Comparison of ENCODE assay signal across 9 cellular contexts in the genomic region with DNA sequence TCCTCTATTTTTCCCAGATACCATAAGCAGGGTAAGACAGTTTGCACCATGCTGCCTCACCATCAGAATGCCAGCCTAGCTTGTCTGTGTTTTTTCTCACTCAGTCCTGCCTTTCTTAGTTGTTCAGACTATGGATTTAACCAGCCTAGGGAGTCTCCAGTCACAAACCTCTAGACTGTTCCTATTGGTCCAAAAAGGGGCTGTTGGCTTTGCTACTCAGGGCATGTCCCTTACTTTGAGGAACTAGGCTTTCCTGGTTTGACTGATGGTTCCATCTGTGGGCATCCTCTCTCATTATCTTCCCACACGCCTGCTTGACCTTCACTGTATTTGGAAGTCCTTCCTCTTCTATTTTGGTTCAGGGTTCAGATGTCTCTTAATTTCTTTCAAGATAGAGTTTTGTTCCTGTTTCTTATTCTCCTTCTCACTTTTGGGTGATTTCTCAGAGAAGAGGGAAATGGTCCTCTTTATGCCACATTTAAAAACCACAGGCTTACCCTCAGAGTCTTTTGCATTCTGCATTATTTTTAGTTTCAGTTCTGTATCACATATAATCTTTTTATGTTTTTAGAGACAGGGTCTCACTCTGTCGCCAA. TPM values are rescaled to one million over a fixed set of nuclear protein-coding genes. Genes with fewer than 3 reads are reported as not detected.
DNase-seq lines count a peak whose midpoint lies in the region; ATAC-seq and TF ChIP-seq lines count a peak whose summit lies in the region.
"Had no signal": no experiment of that assay in that cellular context is flagged by ENCODE, and none has a peak within 500 bp of the region (broad histone marks: within the 10 kb centered on the region; RNA-seq: fewer than 3 reads in every experiment).

No MANE protein-coding gene starts in this region.

- WGBS in thyroid gland, 2 donors: 87 to 96% methylated on average over 2 of the region's 2 CpGs

- H3K36me3 Mint-ChIP-seq in central memory CD8-positive, alpha-beta T cell (ENCODE audit: insufficient read depth): no peaks in the 10 kb centered on the region

- H3K4me1 ChIP-seq in osteoblast (ENCODE audit: insufficient read depth, low read length) (peaks cover 26% of the 10 kb centered on the region), thyroid gland (no peaks in the 10 kb centered on the region)

- no peaks in the 10 kb centered on the region for H3K79me2 ChIP-seq in osteoblast (ENCODE audit: insufficient read depth, low read length)

- intact Hi-C loops in thyroid gland (cut with DNase I): no loop called here

- H3K9me3 ChIP-seq in osteoblast (ENCODE audit: low read depth, low read length) (no peaks in the 10 kb centered on the region), thyroid gland (no peaks in the 10 kb centered on the region)

- H3K4me1 Mint-ChIP-seq in central memory CD8-positive, alpha-beta T cell: peaks cover 19% of the 10 kb centered on the region

- ATAC-seq in GM21360 (IDR thresholded peaks at IDR 0.05; ENCODE audit: unreplicated experiment): peak; percentile 78
- ATAC-seq in HG03460 (IDR thresholded peaks at IDR 0.05; ENCODE audit: unreplicated experiment): peak; percentile 82
- ATAC-seq in central memory CD8-positive, alpha-beta T cell (replicated peaks; ENCODE audit: extremely low read depth, poor library complexity, severe bottlenecking): peak; percentile 52
- ATAC-seq: HCT116 had no signal

- H3K4me3 ChIP-seq in GM12864 (ENCODE audit: low read depth, low read length): peak overlapping the region; percentile 33
- no peak overlapping the region for H3K4me3 ChIP-seq in osteoblast (ENCODE audit: insufficient read depth, low read length)
- H3K4me3 ChIP-seq in thyroid gland (replicated peaks in 1 of 3): no peak overlapping the region

- H4K20me1 ChIP-seq in osteoblast (ENCODE audit: insufficient read depth, low read length): no peaks in the 10 kb centered on the region

- H3K27me3 Mint-ChIP-seq in central memory CD8-positive, alpha-beta T cell: no peaks in the 10 kb centered on the region

- H3K27ac ChIP-seq in osteoblast (ENCODE audit: low read depth, low read length) (no peak overlapping the region), thyroid gland (no peak overlapping the region)

- H3K9me3 Mint-ChIP-seq in central memory CD8-positive, alpha-beta T cell: no peaks in the 10 kb centered on the region

- TF ChIP-seq CTCF in GM12864 (IDR thresholded peaks at IDR 0.05; ENCODE audit: low read depth, low read length, missing control alignments) (no peak), osteoblast (IDR thresholded peaks at IDR 0.05; ENCODE audit: extremely low read depth, low read depth, low read length) (no peak), thyroid gland (IDR thresholded peaks at IDR 0.05) (no peak)

- DNase-seq in GM12864 (ENCODE audit: low read depth) (peak; percentile 90), retina (no peak), osteoblast (ENCODE audit: insufficient read length, low spot score, missing footprints) (no peak), thyroid gland (no peak)
- DNase-seq in central memory CD8-positive, alpha-beta T cell (ENCODE audit: low spot score in 2 of 2): no peak
- no peak for DNase-seq in effector CD4-positive, alpha-beta T cell

- TF ChIP-seq POLR2A in thyroid gland (IDR thresholded peaks at IDR 0.05): no peak

- H2AFZ ChIP-seq in osteoblast (ENCODE audit: low read length): no peak overlapping the region

- no peaks in the 10 kb centered on the region for H3K36me3 ChIP-seq in osteoblast (ENCODE audit: insufficient read depth, low read length)
- no peaks in the 10 kb centered on the region for H3K36me3 ChIP-seq in thyroid gland

- no peaks in the 10 kb centered on the region for H3K27me3 ChIP-seq in osteoblast (ENCODE audit: insufficient read depth, low read length)
- H3K27me3 ChIP-seq in thyroid gland: no peaks in the 10 kb centered on the region

- H3K4me2 ChIP-seq in osteoblast (ENCODE audit: insufficient read depth, low read length): no peak overlapping the region

- H3K4me3 Mint-ChIP-seq in central memory CD8-positive, alpha-beta T cell: peak overlapping the region; percentile 31

- H3K27ac Mint-ChIP-seq in central memory CD8-positive, alpha-beta T cell (ENCODE audit: low read depth): peak overlapping the region; percentile 55

RNA-seq across cellular contexts. Expression of a gene that starts 31.3 kb away (rescaled TPM):
- total RNA-seq in osteoblast (30.0 and 41.8 TPM in 2 replicates), thyroid gland (10 to 100 TPM; 28.6 to 47.0 (median 35.2) TPM)

RNA-seq across cellular contexts. Expression of a gene that starts 59.9 kb away (rescaled TPM):
- total RNA-seq in osteoblast (0.59 TPM in 1 of 2 replicates, not detected in the other), thyroid gland (under 1 TPM in 1 of 4 donors, not detected in 3; 0.81 TPM)
